8 cellular contexts compared by ENCODE assay signal in genomic region chr3:197001972-197002700, GRCh38. TPM values are rescaled to one million over a fixed set of nuclear protein-coding genes. Genes with fewer than 3 reads are reported as not detected.
DNase-seq lines count a peak whose midpoint lies in the region; ATAC-seq and TF ChIP-seq lines count a peak whose summit lies in the region.

No MANE protein-coding gene starts in this region.

- no peaks in the 10 kb centered on the region for H3K27me3 Mint-ChIP-seq in activated T-helper 17 cell treated with anti-CD3 and anti-CD28 coated beads, Interleukin-2, amount 50 U/mL, for 72 hours

- peak in 3 of 5 donors; percentile 39 to 48 (median 40) for DNase-seq in heart left ventricle
- peak; percentile 62 for DNase-seq in retina
- no peak for DNase-seq in EL
- DNase-seq in stimulated activated CD4-positive, alpha-beta T cell treated with anti-CD3 and anti-CD28 coated beads, Interleukin-4, amount 100 ng/mL, for 24 hours: no peak
- DNase-seq in activated effector memory CD4-positive, alpha-beta T cell treated with anti-CD3 and anti-CD28 coated beads, Interleukin-2, amount 50 U/mL, for 16 hours: no peak

- intact Hi-C loops in heart left ventricle (cut with DNase I): loop anchor here (1.0 to 10.0 kb wide), 7 partner anchors 27 to 513 kb away; partner anchors contain the start of gene MELTF (in 1 of the 10)

- H4K20me1 ChIP-seq in DOHH2 (ENCODE audit: control insufficient read depth, insufficient read depth, low read depth, low read length): no peaks in the 10 kb centered on the region

- no peaks in the 10 kb centered on the region for H3K36me3 Mint-ChIP-seq in activated T-helper 17 cell treated with anti-CD3 and anti-CD28 coated beads, Interleukin-2, amount 50 U/mL, for 72 hours (ENCODE audit: low read depth)

- no peaks in the 10 kb centered on the region for H3K9me2 ChIP-seq in DOHH2 (replicated peaks; ENCODE audit: control insufficient read depth, low read length)

- no peak for TF ChIP-seq POLR2A in heart left ventricle (IDR thresholded peaks at IDR 0.05)

- H3K27me3 ChIP-seq in DOHH2 (ENCODE audit: control insufficient read depth, low read length) (no peaks in the 10 kb centered on the region), heart left ventricle (no peaks in the 10 kb centered on the region)

- peaks cover 4% of the 10 kb centered on the region for H3K4me1 Mint-ChIP-seq in activated T-helper 17 cell treated with anti-CD3 and anti-CD28 coated beads, Interleukin-2, amount 50 U/mL, for 72 hours

- TF ChIP-seq CTCF in DOHH2 (IDR thresholded peaks at IDR 0.05; ENCODE audit: low read depth, low read length, poor library complexity, severe bottlenecking) (no peak), heart left ventricle (IDR thresholded peaks at IDR 0.05) (no peak)

- H3K4me2 ChIP-seq in DOHH2 (ENCODE audit: low read length): peak overlapping the region; percentile 85

- no peaks in the 10 kb centered on the region for H3K79me2 ChIP-seq in DOHH2 (ENCODE audit: control insufficient read depth, low read length)

- peak overlapping the region; percentile 84 for H3K27ac Mint-ChIP-seq in activated T-helper 17 cell treated with anti-CD3 and anti-CD28 coated beads, Interleukin-2, amount 50 U/mL, for 72 hours

- H3K36me3 ChIP-seq in DOHH2 (ENCODE audit: control insufficient read depth, low read length) (no peaks in the 10 kb centered on the region), heart left ventricle (no peaks in the 10 kb centered on the region)

- H3K9me3 Mint-ChIP-seq in activated T-helper 17 cell treated with anti-CD3 and anti-CD28 coated beads, Interleukin-2, amount 50 U/mL, for 72 hours: no peaks in the 10 kb centered on the region

- peak overlapping the region; percentile 70 for H3K4me3 Mint-ChIP-seq in activated T-helper 17 cell treated with anti-CD3 and anti-CD28 coated beads, Interleukin-2, amount 50 U/mL, for 72 hours

- no peaks in the 10 kb centered on the region for H3K9me3 ChIP-seq in DOHH2 (ENCODE audit: control insufficient read depth, insufficient read depth, low read length)
- peaks cover 0 to 6% (median 0%) of the 10 kb centered on the region in 12 donors for H3K9me3 ChIP-seq in heart left ventricle

- H3K4me3 ChIP-seq in DOHH2 (ENCODE audit: low read length): peak overlapping the region; percentile 75
- H3K4me3 ChIP-seq in heart left ventricle: peak overlapping the region; percentile 26 to 78 (median 67)

- H3F3A ChIP-seq in DOHH2 (ENCODE audit: control insufficient read depth, insufficient read depth): peaks cover 4% of the 10 kb centered on the region

- H3K4me1 ChIP-seq in DOHH2 (ENCODE audit: control insufficient read depth, low read length): peaks cover 23% of the 10 kb centered on the region
- peaks cover 0 to 16% (median 8%) of the 10 kb centered on the region in 12 donors for H3K4me1 ChIP-seq in heart left ventricle

- no peak overlapping the region for H3K27ac ChIP-seq in DOHH2 (ENCODE audit: low read depth, low read length)
- H3K27ac ChIP-seq in heart left ventricle: peak overlapping the region in 11 of 12 donors; percentile 34 to 86 (median 71)

- WGBS in heart left ventricle, 4 donors: 24 to 44% (median 31%) methylated on average over 39 to 55 of the region's 55 CpGs

- ATAC-seq in HG02852 (IDR thresholded peaks at IDR 0.05; ENCODE audit: unreplicated experiment) (peak; percentile 12), heart left ventricle (peak in 3 of 4 donors; percentile 14 to 49 (median 33))
- ATAC-seq in activated T-helper 17 cell treated with anti-CD3 and anti-CD28 coated beads, Interleukin-2, amount 50 U/mL, for 72 hours (replicated peaks): no peak

RNA-seq across cellular contexts. Expression of gene MELTF, which starts 27.5 kb away (rescaled TPM):
- total RNA-seq in activated T-helper 17 cell treated with anti-CD3 and anti-CD28 coated beads, Interleukin-2, amount 50 U/mL, for 72 hours: 1 to 10 TPM; 6.0 to 9.7 TPM
- total RNA-seq in heart left ventricle: 10 to 100 TPM in 6 of 9 donors, 1 to 10 TPM in 3; 4.9 to 43.8 (median 10.3) TPM
- polyA plus RNA-seq in heart left ventricle: 10 to 100 TPM in 1 of 2 donors, 1 to 10 TPM in 1; 7.5 to 72.6 TPM

RNA-seq across cellular contexts. Expression of gene PIGZ, which starts 33.5 kb away (rescaled TPM):
- under 1 TPM; 0.78 to 0.82 TPM for total RNA-seq in activated T-helper 17 cell treated with anti-CD3 and anti-CD28 coated beads, Interleukin-2, amount 50 U/mL, for 72 hours
- 1 to 10 TPM; 5.2 to 8.0 (median 6.5) TPM for total RNA-seq in heart left ventricle
- polyA plus RNA-seq in heart left ventricle: 1 to 10 TPM; 2.3 to 3.4 TPM

RNA-seq across cellular contexts. Expression of gene NCBP2, which starts 59.8 kb away (rescaled TPM):
- 10 to 100 TPM; 68.1 to 89.0 TPM for total RNA-seq in activated T-helper 17 cell treated with anti-CD3 and anti-CD28 coated beads, Interleukin-2, amount 50 U/mL, for 72 hours
- 10 to 100 TPM; 20.7 to 43.8 (median 38.9) TPM for total RNA-seq in heart left ventricle
- polyA plus RNA-seq in heart left ventricle: 10 to 100 TPM; 24.8 to 55.5 TPM

Comparison
In these comparisons a context has a peak if more than half of its experiments do, and no peak if none do; other contexts are left out.
1. DNase-seq: peak in heart left ventricle (3 of 5) and retina (single experiment); none in EL (single experiment), stimulated activated CD4-positive, alpha-beta T cell treated with anti-CD3 and anti-CD28 coated beads, Interleukin-4, amount 100 ng/mL, for 24 hours (single experiment) and activated effector memory CD4-positive, alpha-beta T cell treated with anti-CD3 and anti-CD28 coated beads, Interleukin-2, amount 50 U/mL, for 16 hours (single experiment).